Comparison of ENCODE assay signal across 16 cellular contexts in genomic region chr7:32472015-32472414, GRCh38. TPM values are rescaled to one million over a fixed set of nuclear protein-coding genes. Genes with fewer than 3 reads are reported as not detected.
DNase-seq lines count a peak whose midpoint lies in the region; ATAC-seq, FAIRE-seq and TF ChIP-seq lines count a peak whose summit lies in the region.
"Had no signal": no experiment of that assay in that cellular context is flagged by ENCODE, and none has a peak within 500 bp of the region (broad histone marks: within the 10 kb centered on the region; RNA-seq: fewer than 3 reads in every experiment).

No MANE protein-coding gene starts in this region.

- peak; percentile 30 for ATAC-seq in foreskin keratinocyte
- ATAC-seq: CD8-positive, alpha-beta T cell; GM23338; HCT116 had no signal

- H3K27me3 ChIP-seq in bronchial epithelial cell (ENCODE audit: control insufficient read depth, insufficient read depth, low read length): no peaks in the 10 kb centered on the region
- H3K27me3 ChIP-seq in foreskin keratinocyte: no peaks in the 10 kb centered on the region
- H3K27me3 ChIP-seq: BLaER1 treated with 17β-estradiol and CSF1 and Interleukin-3, amounts not matched to agents 10 nM and 100 nM had no signal

- DNase-seq in HTR-8/SVneo (ENCODE audit: insufficient read length, low spot score) (no peak), bronchial epithelial cell (ENCODE audit: low read depth) (no peak), foreskin keratinocyte (no peak), urothelium cell line (ENCODE audit: low spot score) (no peak), HuH-7 (ENCODE audit: low spot score) (no peak), cerebellar nuclear complex (lab: John Stamatoyannopoulos, UW) (no peak)
- DNase-seq: Calu3; CD8-positive, alpha-beta T cell; DMS79 treated with DMSO at 0.1 percent for 48 hours; GF-D8; H7; HFFc6 had no signal

- no peak overlapping the region for H3K27ac ChIP-seq in foreskin keratinocyte
- H3K27ac ChIP-seq: BLaER1 treated with 17β-estradiol and CSF1 and Interleukin-3, amounts not matched to agents 10 nM and 100 nM; HL-60 had no signal

- no peak overlapping the region for H3K4me3 ChIP-seq in bronchial epithelial cell (ENCODE audit: low read depth, low read length)
- H3K4me3 ChIP-seq: BLaER1 treated with 17β-estradiol and CSF1 and Interleukin-3, amounts not matched to agents 10 nM and 100 nM; GM23338 had no signal

- no peaks in the 10 kb centered on the region for H3K36me3 ChIP-seq in bronchial epithelial cell (ENCODE audit: control insufficient read depth, insufficient read depth, low read length)
- H3K36me3 ChIP-seq: BLaER1 treated with 17β-estradiol and CSF1 and Interleukin-3, amounts not matched to agents 10 nM and 100 nM had no signal

- peaks cover 5% of the 10 kb centered on the region for H3K4me1 ChIP-seq in foreskin keratinocyte

- TF ChIP-seq CTCF in bronchial epithelial cell (IDR thresholded peaks at IDR 0.05; ENCODE audit: insufficient read depth, low read length, severe bottlenecking): no peak
- no peak for TF ChIP-seq CTCF in foreskin keratinocyte (conservative IDR thresholded peaks at IDR 0.05)

- FAIRE-seq in HTR-8/SVneo (lab: Jason Lieb, UNC) (peak; percentile 13), bronchial epithelial cell (lab: Jason Lieb, UNC) (peak; percentile 62), urothelium cell line (lab: Jason Lieb, UNC) (peak; percentile 77)

RNA-seq across cellular contexts. Expression of gene LSM5, which starts 18.2 kb away (rescaled TPM):
- total RNA-seq in bronchial epithelial cell (11.3 and 13.8 TPM in 2 replicates), foreskin keratinocyte (81.9 and 90.5 TPM in 2 replicates)
- 126 and 150 TPM in 2 replicates for polyA plus RNA-seq in foreskin keratinocyte

RNA-seq across cellular contexts. Expression of gene AVL9, which starts 23.3 kb away (rescaled TPM):
- total RNA-seq in bronchial epithelial cell (32.5 and 34.0 TPM in 2 replicates), foreskin keratinocyte (26.5 and 33.1 TPM in 2 replicates)
- 12.6 and 12.7 TPM in 2 replicates for polyA plus RNA-seq in foreskin keratinocyte
